1 cellular context compared by ENCODE assay signal in the genomic region with DNA sequence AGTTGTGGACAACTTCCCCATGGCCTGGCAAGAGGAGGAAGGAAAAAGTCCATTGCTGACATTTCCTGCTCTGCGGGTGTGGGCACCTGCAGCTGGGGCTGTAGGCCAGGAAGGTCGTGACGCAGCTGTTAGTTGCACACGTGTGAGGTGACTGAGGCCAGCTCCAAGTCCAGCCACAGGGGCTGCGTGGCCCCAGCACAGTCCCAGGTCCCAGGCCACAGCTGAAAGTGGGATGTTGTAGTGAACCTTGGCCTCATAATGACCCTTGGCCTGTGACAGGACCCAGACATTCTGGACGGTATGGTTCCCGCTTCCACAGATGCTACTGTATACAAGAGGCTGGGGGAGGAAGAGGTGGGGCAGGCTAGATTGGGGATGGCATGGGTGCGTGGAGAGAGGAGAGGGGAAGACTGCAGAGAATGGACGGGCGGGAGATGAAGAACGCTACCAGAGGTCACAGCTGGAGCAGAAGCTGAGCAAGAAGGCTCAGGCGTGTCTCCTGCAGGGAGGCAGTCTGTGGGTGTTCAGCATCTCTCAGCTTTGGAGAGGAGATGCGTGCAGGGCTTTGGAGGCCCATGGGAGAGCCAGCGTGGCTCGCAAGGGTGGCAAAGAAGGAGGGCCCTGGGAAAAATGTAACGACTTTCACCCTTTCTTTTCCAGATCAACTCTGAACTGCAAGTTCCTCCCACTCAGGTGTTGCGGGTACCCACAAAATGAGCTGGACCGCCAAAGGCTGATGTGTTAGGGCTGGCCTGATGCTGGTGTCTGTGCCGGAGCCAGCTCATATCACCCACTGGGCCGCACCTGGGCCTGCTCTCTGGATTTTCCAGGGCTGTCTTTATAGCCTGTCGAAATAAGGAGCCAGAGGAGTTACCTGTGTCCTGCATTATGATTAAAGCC.
TF ChIP-seq lines count a peak whose summit lies in the region.

No MANE protein-coding gene starts in this region.

TF ChIP-seq in HepG2, 621 proteins besides CTCF, POLR2A, EP300 and RAD21 (continued from another document and continues in another):
- TF ChIP-seq, protein P1, sequence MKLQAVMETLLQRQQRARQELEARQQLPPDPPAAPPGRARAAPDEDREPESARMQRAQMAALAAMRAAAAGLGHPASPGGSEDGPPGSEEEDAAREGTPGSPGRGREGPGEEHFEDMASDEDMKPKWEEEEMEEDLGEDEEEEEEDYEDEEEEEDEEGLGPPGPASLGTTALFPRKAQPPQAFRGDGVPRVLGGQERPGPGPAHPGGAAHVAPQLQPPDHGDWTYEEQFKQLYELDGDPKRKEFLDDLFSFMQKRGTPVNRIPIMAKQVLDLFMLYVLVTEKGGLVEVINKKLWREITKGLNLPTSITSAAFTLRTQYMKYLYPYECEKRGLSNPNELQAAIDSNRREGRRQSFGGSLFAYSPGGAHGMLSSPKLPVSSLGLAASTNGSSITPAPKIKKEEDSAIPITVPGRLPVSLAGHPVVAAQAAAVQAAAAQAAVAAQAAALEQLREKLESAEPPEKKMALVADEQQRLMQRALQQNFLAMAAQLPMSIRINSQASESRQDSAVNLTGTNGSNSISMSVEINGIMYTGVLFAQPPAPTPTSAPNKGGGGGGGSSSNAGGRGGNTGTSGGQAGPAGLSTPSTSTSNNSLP (IDR thresholded peaks at IDR 0.05; ENCODE audit: low read depth, low read length), result no peak
- TF ChIP-seq MLX (CRISPR knock-in tag; IDR thresholded peaks at IDR 0.05) (peak; percentile 31; the same call in 1 of the 2 replicates), PRMT3 (CRISPR knock-in tag; IDR thresholded peaks at IDR 0.05; ENCODE audit: borderline replicate concordance, low read depth) (0 out of 2 replicates have a peak, but pooled peaks have one; percentile 54), CEBPG (CRISPR knock-in tag; IDR thresholded peaks at IDR 0.05) (no peak), MEF2D (CRISPR knock-in tag; IDR thresholded peaks at IDR 0.05) (0 out of 2 replicates have a peak, but pooled peaks have one; percentile 46), ZNF558 (CRISPR knock-in tag; IDR thresholded peaks at IDR 0.05; ENCODE audit: borderline replicate concordance) (no peak), FOXM1 (CRISPR knock-in tag; IDR thresholded peaks at IDR 0.05) (no peak), SIN3A (IDR thresholded peaks at IDR 0.05; ENCODE audit: borderline replicate concordance, low read depth, low read length) (no peak; the same call in 1 of the 2 replicates), ZNF460 (CRISPR knock-in tag; IDR thresholded peaks at IDR 0.05; ENCODE audit: borderline replicate concordance) (no peak; the same call in none of the 2 replicates), MAF1 (CRISPR knock-in tag; IDR thresholded peaks at IDR 0.05; ENCODE audit: borderline replicate concordance) (no peak), ZBTB3 (CRISPR knock-in tag; IDR thresholded peaks at IDR 0.05; ENCODE audit: borderline replicate concordance, low read depth) (no peak), HCFC1 (IDR thresholded peaks at IDR 0.05; ENCODE audit: low read depth, low read length) (no peak), ZNF44 (CRISPR knock-in tag; IDR thresholded peaks at IDR 0.05) (peak; percentile 26; the same call in 1 of the 2 replicates), RXRA (CRISPR knock-in tag; IDR thresholded peaks at IDR 0.05) (peak; percentile 83), PAF1 (CRISPR knock-in tag; IDR thresholded peaks at IDR 0.05) (no peak), ELF1 (CRISPR knock-in tag; IDR thresholded peaks at IDR 0.05) (0 out of 2 replicates have a peak, but pooled peaks have one; percentile 5), DR1 (CRISPR knock-in tag; IDR thresholded peaks at IDR 0.05) (no peak), HIVEP1 (CRISPR knock-in tag; IDR thresholded peaks at IDR 0.05) (peak; percentile 24; the same call in 1 of the 2 replicates), THYN1 (CRISPR knock-in tag; IDR thresholded peaks at IDR 0.05; ENCODE audit: borderline replicate concordance, low read depth) (no peak), ZNF615 (CRISPR knock-in tag; IDR thresholded peaks at IDR 0.05; ENCODE audit: borderline replicate concordance) (no peak), TARDBP (CRISPR knock-in tag; IDR thresholded peaks at IDR 0.05) (no peak), TRIM24 (CRISPR knock-in tag; IDR thresholded peaks at IDR 0.05) (0 out of 2 replicates have a peak, but pooled peaks have one; percentile 61), BHLHE40 (IDR thresholded peaks at IDR 0.05; ENCODE audit: low read length) (peak; percentile 98), KAT2B (IDR thresholded peaks at IDR 0.05; ENCODE audit: borderline replicate concordance, low read depth, low read length) (no peak), MBD4 (IDR thresholded peaks at IDR 0.05; ENCODE audit: borderline replicate concordance, low read length) (no peak), ZFP91 (CRISPR knock-in tag; IDR thresholded peaks at IDR 0.05; ENCODE audit: borderline replicate concordance) (peak; percentile 44; the same call in 1 of the 2 replicates), TFAP4 (IDR thresholded peaks at IDR 0.05; ENCODE audit: borderline replicate concordance, low read depth) (peak; percentile 90), NR2F1 (CRISPR knock-in tag; IDR thresholded peaks at IDR 0.05) (peak; percentile 87 to 94), NR2C2 (CRISPR knock-in tag; IDR thresholded peaks at IDR 0.05; ENCODE audit: borderline replicate concordance) (peak; percentile 83), POLR2G (IDR thresholded peaks at IDR 0.05; ENCODE audit: low read depth, low read length) (no peak), NR2F2 (IDR thresholded peaks at IDR 0.05; ENCODE audit: borderline replicate concordance, low read depth) (peak; percentile 74), ZMYM2 (CRISPR knock-in tag; IDR thresholded peaks at IDR 0.05) (peak; percentile 93), MNT (IDR thresholded peaks at IDR 0.05) (0 out of 2 replicates have a peak, but pooled peaks have one; percentile 3), SKI (IDR thresholded peaks at IDR 0.05; ENCODE audit: partially characterized antibody) (peak; percentile 82), HDAC1 (CRISPR knock-in tag; IDR thresholded peaks at IDR 0.05) (peak; percentile 89), HIC2 (CRISPR knock-in tag; IDR thresholded peaks at IDR 0.05; ENCODE audit: low read depth) (peak; percentile 77; the same call in 1 of the 2 replicates)
- TF ChIP-seq, protein P2, sequence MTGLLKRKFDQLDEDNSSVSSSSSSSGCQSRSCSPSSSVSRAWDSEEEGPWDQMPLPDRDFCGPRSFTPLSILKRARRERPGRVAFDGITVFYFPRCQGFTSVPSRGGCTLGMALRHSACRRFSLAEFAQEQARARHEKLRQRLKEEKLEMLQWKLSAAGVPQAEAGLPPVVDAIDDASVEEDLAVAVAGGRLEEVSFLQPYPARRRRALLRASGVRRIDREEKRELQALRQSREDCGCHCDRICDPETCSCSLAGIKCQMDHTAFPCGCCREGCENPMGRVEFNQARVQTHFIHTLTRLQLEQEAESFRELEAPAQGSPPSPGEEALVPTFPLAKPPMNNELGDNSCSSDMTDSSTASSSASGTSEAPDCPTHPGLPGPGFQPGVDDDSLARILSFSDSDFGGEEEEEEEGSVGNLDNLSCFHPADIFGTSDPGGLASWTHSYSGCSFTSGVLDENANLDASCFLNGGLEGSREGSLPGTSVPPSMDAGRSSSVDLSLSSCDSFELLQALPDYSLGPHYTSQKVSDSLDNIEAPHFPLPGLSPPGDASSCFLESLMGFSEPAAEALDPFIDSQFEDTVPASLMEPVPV (CRISPR knock-in tag; IDR thresholded peaks at IDR 0.05), result no peak
- TF ChIP-seq, protein P3, sequence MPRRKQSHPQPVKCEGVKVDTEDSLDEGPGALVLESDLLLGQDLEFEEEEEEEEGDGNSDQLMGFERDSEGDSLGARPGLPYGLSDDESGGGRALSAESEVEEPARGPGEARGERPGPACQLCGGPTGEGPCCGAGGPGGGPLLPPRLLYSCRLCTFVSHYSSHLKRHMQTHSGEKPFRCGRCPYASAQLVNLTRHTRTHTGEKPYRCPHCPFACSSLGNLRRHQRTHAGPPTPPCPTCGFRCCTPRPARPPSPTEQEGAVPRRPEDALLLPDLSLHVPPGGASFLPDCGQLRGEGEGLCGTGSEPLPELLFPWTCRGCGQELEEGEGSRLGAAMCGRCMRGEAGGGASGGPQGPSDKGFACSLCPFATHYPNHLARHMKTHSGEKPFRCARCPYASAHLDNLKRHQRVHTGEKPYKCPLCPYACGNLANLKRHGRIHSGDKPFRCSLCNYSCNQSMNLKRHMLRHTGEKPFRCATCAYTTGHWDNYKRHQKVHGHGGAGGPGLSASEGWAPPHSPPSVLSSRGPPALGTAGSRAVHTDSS (CRISPR knock-in tag; conservative IDR thresholded peaks at IDR 0.05), result no peak
- TF ChIP-seq, protein P4, sequence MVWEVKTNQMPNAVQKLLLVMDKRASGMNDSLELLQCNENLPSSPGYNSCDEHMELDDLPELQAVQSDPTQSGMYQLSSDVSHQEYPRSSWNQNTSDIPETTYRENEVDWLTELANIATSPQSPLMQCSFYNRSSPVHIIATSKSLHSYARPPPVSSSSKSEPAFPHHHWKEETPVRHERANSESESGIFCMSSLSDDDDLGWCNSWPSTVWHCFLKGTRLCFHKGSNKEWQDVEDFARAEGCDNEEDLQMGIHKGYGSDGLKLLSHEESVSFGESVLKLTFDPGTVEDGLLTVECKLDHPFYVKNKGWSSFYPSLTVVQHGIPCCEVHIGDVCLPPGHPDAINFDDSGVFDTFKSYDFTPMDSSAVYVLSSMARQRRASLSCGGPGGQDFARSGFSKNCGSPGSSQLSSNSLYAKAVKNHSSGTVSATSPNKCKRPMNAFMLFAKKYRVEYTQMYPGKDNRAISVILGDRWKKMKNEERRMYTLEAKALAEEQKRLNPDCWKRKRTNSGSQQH (CRISPR knock-in tag; IDR thresholded peaks at IDR 0.05; ENCODE audit: low read depth), result no peak
- TF ChIP-seq, protein P5, sequence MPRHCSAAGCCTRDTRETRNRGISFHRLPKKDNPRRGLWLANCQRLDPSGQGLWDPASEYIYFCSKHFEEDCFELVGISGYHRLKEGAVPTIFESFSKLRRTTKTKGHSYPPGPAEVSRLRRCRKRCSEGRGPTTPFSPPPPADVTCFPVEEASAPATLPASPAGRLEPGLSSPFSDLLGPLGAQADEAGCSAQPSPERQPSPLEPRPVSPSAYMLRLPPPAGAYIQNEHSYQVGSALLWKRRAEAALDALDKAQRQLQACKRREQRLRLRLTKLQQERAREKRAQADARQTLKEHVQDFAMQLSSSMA (CRISPR knock-in tag; IDR thresholded peaks at IDR 0.05), result no peak
